Comparison of ENCODE assay signal across 1 cellular context in genomic region chr12:115044073-115044472, GRCh38.
TF ChIP-seq lines count a peak whose summit lies in the region.

No MANE protein-coding gene starts in this region.

TF ChIP-seq in HepG2, 621 proteins besides CTCF, POLR2A, EP300 and RAD21 (continued from another document):
- no peak for TF ChIP-seq HNF1B (CRISPR knock-in tag; IDR thresholded peaks at IDR 0.05)
- no peak for TF ChIP-seq NFAT5 (CRISPR knock-in tag; IDR thresholded peaks at IDR 0.05)
- TF ChIP-seq ZNF607 (CRISPR knock-in tag; IDR thresholded peaks at IDR 0.05; ENCODE audit: borderline replicate concordance): no peak
- TF ChIP-seq NCOA5 (CRISPR knock-in tag; IDR thresholded peaks at IDR 0.05): no peak
- no peak for TF ChIP-seq PHF8 (CRISPR knock-in tag; IDR thresholded peaks at IDR 0.05)
- no peak for TF ChIP-seq ZBTB46 (CRISPR knock-in tag; IDR thresholded peaks at IDR 0.05; ENCODE audit: borderline replicate concordance)
- TF ChIP-seq HCFC1 (IDR thresholded peaks at IDR 0.05; ENCODE audit: low read depth, low read length): 0 out of 2 replicates have a peak, but pooled peaks have one; percentile 32
- TF ChIP-seq HOXA5 (CRISPR knock-in tag; IDR thresholded peaks at IDR 0.05): no peak
- TF ChIP-seq ONECUT2 (CRISPR knock-in tag; IDR thresholded peaks at IDR 0.05): no peak
- no peak for TF ChIP-seq ZBTB7B (CRISPR knock-in tag; IDR thresholded peaks at IDR 0.05)
- TF ChIP-seq ZNF646 (CRISPR knock-in tag; IDR thresholded peaks at IDR 0.05): no peak
- TF ChIP-seq NR2C2 (CRISPR knock-in tag; IDR thresholded peaks at IDR 0.05; ENCODE audit: borderline replicate concordance): no peak
- no peak for TF ChIP-seq HNRNPLL (IDR thresholded peaks at IDR 0.05; ENCODE audit: low read depth, low read length, poor library complexity, severe bottlenecking)
- TF ChIP-seq ZZZ3 (CRISPR knock-in tag; IDR thresholded peaks at IDR 0.05; ENCODE audit: borderline replicate concordance): no peak
- peak; percentile 65 for TF ChIP-seq ZNF143 (CRISPR knock-in tag; IDR thresholded peaks at IDR 0.05)
- peak; percentile 87 for TF ChIP-seq THAP11 (CRISPR knock-in tag; IDR thresholded peaks at IDR 0.05)
